ENCODE assay signal across 23 cellular contexts in the genomic region with DNA sequence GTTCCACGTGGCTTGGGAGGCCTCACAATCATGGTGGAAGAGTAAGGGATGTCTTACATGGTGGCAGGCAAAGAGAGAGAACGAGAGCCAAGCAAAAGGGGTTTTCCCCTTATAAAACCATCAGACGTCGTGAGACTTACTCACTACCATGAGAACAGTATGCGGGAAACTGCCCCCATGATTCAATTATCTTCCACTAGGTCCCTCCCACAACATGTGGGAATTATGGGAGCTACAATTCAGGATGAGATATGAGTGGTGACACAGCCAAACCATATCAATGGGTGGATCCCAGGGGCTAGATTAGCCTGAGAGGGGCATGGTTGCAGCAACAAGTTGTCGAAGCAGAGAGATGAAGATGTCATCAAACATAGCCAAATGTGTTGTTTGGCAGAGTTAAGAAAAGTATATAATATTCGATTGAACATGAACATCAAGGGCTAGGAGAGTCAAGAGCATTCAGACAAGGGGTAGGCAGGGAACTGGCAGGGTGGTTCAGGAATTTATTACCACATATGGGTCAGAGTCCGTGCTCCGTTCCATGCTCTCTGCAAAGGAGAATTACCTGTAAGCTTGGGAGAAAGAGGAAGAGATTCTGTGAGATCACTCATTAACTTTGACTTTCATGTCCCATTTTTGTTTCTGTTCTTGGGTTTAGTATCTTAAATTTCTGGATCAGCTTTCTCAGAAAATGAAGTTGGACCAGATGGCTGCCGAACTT.
"Had no signal": no experiment of that assay in that cellular context is flagged by ENCODE, and none has a peak within 500 bp of the region (broad histone marks: within the 10 kb centered on the region; RNA-seq: fewer than 3 reads in every experiment).

No MANE protein-coding gene starts in this region.

- H2AFZ ChIP-seq: PC-9 had no signal

- H3K4me2 ChIP-seq: PC-9 had no signal

- H3K4me3 Mint-ChIP-seq: activated CD4-positive, alpha-beta memory T cell treated with anti-CD3 and anti-CD28 coated beads, Interleukin-2, amount 10 ng/mL, durations not matched to agents 7 days and 5 days; activated CD4-positive, alpha-beta T cell treated with anti-CD3 and anti-CD28 coated beads for 36 hours; activated naive CD4-positive, alpha-beta T cell treated with anti-CD3 and anti-CD28 coated beads, Interleukin-2, amount 10 ng/mL, durations not matched to agents 7 days and 5 days; activated naive CD8-positive, alpha-beta T cell treated with anti-CD3 and anti-CD28 coated beads for 36 hours; activated T-helper 17 cell treated with anti-CD3 and anti-CD28 coated beads, Interleukin-2, amount 50 U/mL, for 72 hours had no signal

- H3K27ac Mint-ChIP-seq: activated CD4-positive, alpha-beta memory T cell treated with anti-CD3 and anti-CD28 coated beads, Interleukin-2, amount 10 ng/mL, durations not matched to agents 7 days and 5 days; activated CD4-positive, alpha-beta T cell treated with anti-CD3 and anti-CD28 coated beads for 36 hours; activated naive CD4-positive, alpha-beta T cell treated with anti-CD3 and anti-CD28 coated beads, Interleukin-2, amount 10 ng/mL, durations not matched to agents 7 days and 5 days; activated naive CD8-positive, alpha-beta T cell treated with anti-CD3 and anti-CD28 coated beads for 36 hours; activated T-helper 17 cell treated with anti-CD3 and anti-CD28 coated beads, Interleukin-2, amount 50 U/mL, for 72 hours had no signal

- H3K4me3 ChIP-seq: cardiac muscle cell, PC-9 had no signal

- H3K27me3 ChIP-seq: brain microvascular endothelial cell, cardiac muscle cell had no signal

- DNase-seq: activated CD4-positive, alpha-beta memory T cell treated with anti-CD3 and anti-CD28 coated beads, Interleukin-2, amount 10 ng/mL, durations not matched to agents 7 days and 5 days; activated CD4-positive, alpha-beta T cell treated with anti-CD3 and anti-CD28 coated beads for 36 hours; activated CD4-positive, alpha-beta T cell treated with anti-CD3 and anti-CD28 coated beads, Interleukin-2, amount 50 U/mL, for 1 hour; activated CD4-positive, CD25-positive, alpha-beta regulatory T cell; activated gamma-delta T cell treated with Interleukin-2 at 50 U/mL for 16 hours; activated naive CD4-positive, alpha-beta T cell treated with anti-CD3 and anti-CD28 coated beads, Interleukin-2, amount 10 ng/mL, durations not matched to agents 7 days and 5 days; activated naive CD8-positive, alpha-beta T cell treated with anti-CD3 and anti-CD28 coated beads for 36 hours; activated T-cell treated with anti-CD3 and anti-CD28 coated beads for 4 hours; activated T-cell treated with anti-CD3 and anti-CD28 coated beads, Interleukin-2, amount 50 U/mL, for 48 hours; brain microvascular endothelial cell; Karpas-422; NCI-H1105 treated with DMSO at 0.1 percent for 48 hours; NCI-H1436 treated with DMSO at 0.1 percent for 48 hours; NCI-H187; NCI-H2081; NCI-H524; PC-9; SHP77 treated with DMSO at 0.1 percent for 48 hours; T-helper 2 cell; T1000 had no signal

- H3K4me1 Mint-ChIP-seq: activated CD4-positive, alpha-beta memory T cell treated with anti-CD3 and anti-CD28 coated beads, Interleukin-2, amount 10 ng/mL, durations not matched to agents 7 days and 5 days; activated CD4-positive, alpha-beta T cell treated with anti-CD3 and anti-CD28 coated beads for 36 hours; activated naive CD4-positive, alpha-beta T cell treated with anti-CD3 and anti-CD28 coated beads, Interleukin-2, amount 10 ng/mL, durations not matched to agents 7 days and 5 days; activated naive CD8-positive, alpha-beta T cell treated with anti-CD3 and anti-CD28 coated beads for 36 hours; activated T-helper 17 cell treated with anti-CD3 and anti-CD28 coated beads, Interleukin-2, amount 50 U/mL, for 72 hours had no signal

- H3K9me3 Mint-ChIP-seq: activated naive CD4-positive, alpha-beta T cell treated with anti-CD3 and anti-CD28 coated beads, Interleukin-2, amount 10 ng/mL, durations not matched to agents 7 days and 5 days had no signal

- H3K36me3 Mint-ChIP-seq: activated naive CD4-positive, alpha-beta T cell treated with anti-CD3 and anti-CD28 coated beads, Interleukin-2, amount 10 ng/mL, durations not matched to agents 7 days and 5 days; activated naive CD8-positive, alpha-beta T cell treated with anti-CD3 and anti-CD28 coated beads for 36 hours had no signal

- H3K27ac ChIP-seq: brain microvascular endothelial cell, cardiac muscle cell, PC-9, VCaP had no signal

- H3K36me3 ChIP-seq: brain microvascular endothelial cell, cardiac muscle cell had no signal
